In the genomic region with DNA sequence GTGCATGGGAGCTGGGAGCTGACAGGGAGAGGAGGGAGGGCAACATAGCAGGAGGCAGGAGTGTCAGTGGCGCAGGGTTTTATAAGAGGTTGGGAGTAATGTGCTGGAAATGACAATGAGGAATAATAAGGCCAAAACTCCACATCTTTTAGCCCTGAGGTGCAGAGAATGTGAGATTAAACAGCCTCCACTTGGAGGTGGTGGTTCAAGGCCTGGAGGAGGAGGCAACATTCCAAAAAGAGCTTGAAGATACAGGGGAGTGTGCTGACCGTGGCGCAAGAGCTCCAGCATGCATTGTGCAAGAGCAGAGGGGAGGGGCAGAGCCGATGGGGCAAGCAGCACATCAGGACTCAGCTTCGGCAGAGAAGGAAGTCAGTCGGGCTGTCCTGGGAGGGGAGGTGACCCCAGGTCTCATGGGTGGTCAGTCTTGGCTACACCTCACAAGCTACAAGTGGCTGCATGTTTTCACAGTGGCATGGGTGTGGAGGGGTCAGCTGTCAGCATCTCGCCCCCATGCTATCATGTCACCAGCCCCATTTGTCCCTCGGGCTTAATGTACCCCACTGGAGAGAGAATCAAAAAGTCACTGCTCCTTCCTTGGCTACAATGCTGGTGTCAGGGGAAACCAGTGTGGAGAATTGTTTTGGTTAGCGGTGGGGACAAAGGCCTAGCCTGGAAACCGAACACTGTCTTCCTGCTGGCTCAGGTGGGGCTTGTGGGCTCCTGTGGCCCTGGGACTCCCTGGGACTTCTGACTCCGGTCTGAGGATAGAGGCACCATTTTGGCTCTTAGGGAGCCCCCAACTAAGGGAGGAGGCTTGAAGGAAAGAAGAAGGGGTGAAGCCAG, we compare ENCODE assay signal across 9 cellular contexts.
DNase-seq lines count a peak whose midpoint lies in the region; ATAC-seq and TF ChIP-seq lines count a peak whose summit lies in the region.
"Had no signal": no experiment of that assay in that cellular context is flagged by ENCODE, and none has a peak within 500 bp of the region (broad histone marks: within the 10 kb centered on the region; RNA-seq: fewer than 3 reads in every experiment).

No MANE protein-coding gene starts in this region.

- WGBS in liver: 57% methylated on average over 11 of the region's 11 CpGs
- WGBS in testis, 2 donors: 55 to 56% methylated on average over 8 to 11 of the region's 11 CpGs

- DNase-seq in choroid plexus epithelial cell (ENCODE audit: low read depth) (peak; percentile 93), testis (peak; percentile 90), COLO668 (lab: John Stamatoyannopoulos, UW; ENCODE audit: unreplicated experiment) (no peak), NCI-H526 (lab: John Stamatoyannopoulos, UW) (no peak), GM19240 (ENCODE audit: insufficient read length, low spot score) (no peak)
- DNase-seq: PC-3 had no signal

- no peak for TF ChIP-seq EP300 in Ishikawa (IDR thresholded peaks at IDR 0.05; ENCODE audit: borderline replicate concordance)

- ATAC-seq in GM21786 (IDR thresholded peaks at IDR 0.05; ENCODE audit: unreplicated experiment): no peak
- ATAC-seq: PC-3 had no signal

- H3K4me1 ChIP-seq in liver (ENCODE audit: control insufficient read depth in 4 of 4, insufficient read depth in 4 of 4, low read length in 3 of 4): peaks cover 2 to 14% (median 12%) of the 10 kb centered on the region in 4 donors
- peaks cover 16% of the 10 kb centered on the region for H3K4me1 ChIP-seq in testis

- TF ChIP-seq CTCF in choroid plexus epithelial cell (conservative IDR thresholded peaks at IDR 0.05; ENCODE audit: low read depth, low read length): no peak
- TF ChIP-seq CTCF in liver (IDR thresholded peaks at IDR 0.05; ENCODE audit: low read depth, low read length, missing input control): no peak
- no peak for TF ChIP-seq CTCF in testis (IDR thresholded peaks at IDR 0.05)

- peaks cover 0 to 5% (median 1%) of the 10 kb centered on the region in 4 donors for H3K9me3 ChIP-seq in liver (ENCODE audit: control insufficient read depth in 4 of 4, low read length in 3 of 4)
- no peaks in the 10 kb centered on the region for H3K9me3 ChIP-seq in testis

- H3K27me3 ChIP-seq in liver (ENCODE audit: control insufficient read depth in 4 of 4, insufficient read depth in 4 of 4, low read length in 3 of 4) (no peaks in the 10 kb centered on the region), testis (no peaks in the 10 kb centered on the region)

- no peak for TF ChIP-seq POLR2A in testis (IDR thresholded peaks at IDR 0.05)

- H3K27ac ChIP-seq in liver (ENCODE audit: low read depth in 1 of 2, low read length in 2 of 2): peak overlapping the region in 1 of 2 donors; percentile 19
- H3K27ac ChIP-seq in testis: peak overlapping the region; percentile 2 to 85

- H3K4me3 ChIP-seq in choroid plexus epithelial cell (ENCODE audit: low read depth, low read length) (no peak overlapping the region), liver (ENCODE audit: low read depth in 1 of 3, low read length in 3 of 3) (no peak overlapping the region), testis (no peak overlapping the region)

- H3K36me3 ChIP-seq in liver (ENCODE audit: control insufficient read depth in 4 of 4, insufficient read depth in 3 of 4, low read depth in 1 of 4, low read length in 3 of 4) (no peaks in the 10 kb centered on the region), testis (ENCODE audit: low read depth, missing control alignments) (no peaks in the 10 kb centered on the region)

- H3K9ac ChIP-seq in liver (ENCODE audit: low read depth in 1 of 2, low read length in 2 of 2): no peak overlapping the region

- intact Hi-C loops in testis (cut with DNase I; ENCODE audit: low total_unique reads): no loop called here

- TF ChIP-seq RAD21 in Ishikawa (IDR thresholded peaks at IDR 0.05; ENCODE audit: low read depth) (no peak), liver (IDR thresholded peaks at IDR 0.05) (peak; percentile 38 to 66)

TF ChIP-seq in Ishikawa, 13 proteins besides CTCF, POLR2A, EP300 and RAD21:
- TF ChIP-seq FOXM1 (IDR thresholded peaks at IDR 0.05; ENCODE audit: borderline replicate concordance, low read depth): no peak
- TF ChIP-seq, protein P1, sequence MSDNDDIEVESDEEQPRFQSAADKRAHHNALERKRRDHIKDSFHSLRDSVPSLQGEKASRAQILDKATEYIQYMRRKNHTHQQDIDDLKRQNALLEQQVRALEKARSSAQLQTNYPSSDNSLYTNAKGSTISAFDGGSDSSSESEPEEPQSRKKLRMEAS (IDR thresholded peaks at IDR 0.05): no peak
- no peak for TF ChIP-seq TEAD4 (IDR thresholded peaks at IDR 0.05)
- peak; percentile 90 for TF ChIP-seq CEBPB (IDR thresholded peaks at IDR 0.05)
TF ChIP-seq in Ishikawa: peak in this region for 1.

TF ChIP-seq in liver, 16 proteins besides CTCF, POLR2A, EP300 and RAD21:
- peak in 1 of 2 donors; percentile 20 for TF ChIP-seq JUND (IDR thresholded peaks at IDR 0.05)
- TF ChIP-seq HNF4A (conservative IDR thresholded peaks at IDR 0.05): peak in 1 of 2 donors; percentile 33
- TF ChIP-seq, protein P1 (IDR thresholded peaks at IDR 0.05): no peak
- no peak for TF ChIP-seq YY1 (IDR thresholded peaks at IDR 0.05)
- peak; percentile 21 for TF ChIP-seq SP1 (IDR thresholded peaks at IDR 0.05)
- no peak for TF ChIP-seq EGR1 (IDR thresholded peaks at IDR 0.05; ENCODE audit: low read depth in 2 of 2)
- TF ChIP-seq NR2F2 (IDR thresholded peaks at IDR 0.05): peak; percentile 58
- TF ChIP-seq, protein P2, sequence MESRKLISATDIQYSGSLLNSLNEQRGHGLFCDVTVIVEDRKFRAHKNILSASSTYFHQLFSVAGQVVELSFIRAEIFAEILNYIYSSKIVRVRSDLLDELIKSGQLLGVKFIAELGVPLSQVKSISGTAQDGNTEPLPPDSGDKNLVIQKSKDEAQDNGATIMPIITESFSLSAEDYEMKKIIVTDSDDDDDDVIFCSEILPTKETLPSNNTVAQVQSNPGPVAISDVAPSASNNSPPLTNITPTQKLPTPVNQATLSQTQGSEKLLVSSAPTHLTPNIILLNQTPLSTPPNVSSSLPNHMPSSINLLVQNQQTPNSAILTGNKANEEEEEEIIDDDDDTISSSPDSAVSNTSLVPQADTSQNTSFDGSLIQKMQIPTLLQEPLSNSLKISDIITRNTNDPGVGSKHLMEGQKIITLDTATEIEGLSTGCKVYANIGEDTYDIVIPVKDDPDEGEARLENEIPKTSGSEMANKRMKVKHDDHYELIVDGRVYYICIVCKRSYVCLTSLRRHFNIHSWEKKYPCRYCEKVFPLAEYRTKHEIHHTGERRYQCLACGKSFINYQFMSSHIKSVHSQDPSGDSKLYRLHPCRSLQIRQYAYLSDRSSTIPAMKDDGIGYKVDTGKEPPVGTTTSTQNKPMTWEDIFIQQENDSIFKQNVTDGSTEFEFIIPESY (IDR thresholded peaks at IDR 0.05): no peak
- TF ChIP-seq, protein P3, sequence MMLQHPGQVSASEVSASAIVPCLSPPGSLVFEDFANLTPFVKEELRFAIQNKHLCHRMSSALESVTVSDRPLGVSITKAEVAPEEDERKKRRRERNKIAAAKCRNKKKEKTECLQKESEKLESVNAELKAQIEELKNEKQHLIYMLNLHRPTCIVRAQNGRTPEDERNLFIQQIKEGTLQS (IDR thresholded peaks at IDR 0.05): no peak
- no peak for TF ChIP-seq GABPA (IDR thresholded peaks at IDR 0.05 in 1 of 2, conservative IDR thresholded peaks at IDR 0.05 in 1 of 2)
- TF ChIP-seq TAF1 (conservative IDR thresholded peaks at IDR 0.05): no peak
- no peak for TF ChIP-seq HNF4G (IDR thresholded peaks at IDR 0.05)
- TF ChIP-seq FOXA2 (IDR thresholded peaks at IDR 0.05): no peak
- no peak for TF ChIP-seq FOXA1 (IDR thresholded peaks at IDR 0.05)
- peak; percentile 51 to 62 for TF ChIP-seq RXRA (IDR thresholded peaks at IDR 0.05)
- TF ChIP-seq, protein P4, sequence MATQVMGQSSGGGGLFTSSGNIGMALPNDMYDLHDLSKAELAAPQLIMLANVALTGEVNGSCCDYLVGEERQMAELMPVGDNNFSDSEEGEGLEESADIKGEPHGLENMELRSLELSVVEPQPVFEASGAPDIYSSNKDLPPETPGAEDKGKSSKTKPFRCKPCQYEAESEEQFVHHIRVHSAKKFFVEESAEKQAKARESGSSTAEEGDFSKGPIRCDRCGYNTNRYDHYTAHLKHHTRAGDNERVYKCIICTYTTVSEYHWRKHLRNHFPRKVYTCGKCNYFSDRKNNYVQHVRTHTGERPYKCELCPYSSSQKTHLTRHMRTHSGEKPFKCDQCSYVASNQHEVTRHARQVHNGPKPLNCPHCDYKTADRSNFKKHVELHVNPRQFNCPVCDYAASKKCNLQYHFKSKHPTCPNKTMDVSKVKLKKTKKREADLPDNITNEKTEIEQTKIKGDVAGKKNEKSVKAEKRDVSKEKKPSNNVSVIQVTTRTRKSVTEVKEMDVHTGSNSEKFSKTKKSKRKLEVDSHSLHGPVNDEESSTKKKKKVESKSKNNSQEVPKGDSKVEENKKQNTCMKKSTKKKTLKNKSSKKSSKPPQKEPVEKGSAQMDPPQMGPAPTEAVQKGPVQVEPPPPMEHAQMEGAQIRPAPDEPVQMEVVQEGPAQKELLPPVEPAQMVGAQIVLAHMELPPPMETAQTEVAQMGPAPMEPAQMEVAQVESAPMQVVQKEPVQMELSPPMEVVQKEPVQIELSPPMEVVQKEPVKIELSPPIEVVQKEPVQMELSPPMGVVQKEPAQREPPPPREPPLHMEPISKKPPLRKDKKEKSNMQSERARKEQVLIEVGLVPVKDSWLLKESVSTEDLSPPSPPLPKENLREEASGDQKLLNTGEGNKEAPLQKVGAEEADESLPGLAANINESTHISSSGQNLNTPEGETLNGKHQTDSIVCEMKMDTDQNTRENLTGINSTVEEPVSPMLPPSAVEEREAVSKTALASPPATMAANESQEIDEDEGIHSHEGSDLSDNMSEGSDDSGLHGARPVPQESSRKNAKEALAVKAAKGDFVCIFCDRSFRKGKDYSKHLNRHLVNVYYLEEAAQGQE (IDR thresholded peaks at IDR 0.05): no peak
TF ChIP-seq in liver: peak in this region for 5.

Comparison
In these comparisons a context has a peak if more than half of its experiments do, and no peak if none do; other contexts are left out.
1. DNase-seq: peak in choroid plexus epithelial cell (single experiment) and testis (single experiment); none in COLO668 (single experiment), NCI-H526 (0 of 2) and GM19240 (single experiment).